19 cellular contexts compared by ENCODE assay signal in the genomic region with DNA sequence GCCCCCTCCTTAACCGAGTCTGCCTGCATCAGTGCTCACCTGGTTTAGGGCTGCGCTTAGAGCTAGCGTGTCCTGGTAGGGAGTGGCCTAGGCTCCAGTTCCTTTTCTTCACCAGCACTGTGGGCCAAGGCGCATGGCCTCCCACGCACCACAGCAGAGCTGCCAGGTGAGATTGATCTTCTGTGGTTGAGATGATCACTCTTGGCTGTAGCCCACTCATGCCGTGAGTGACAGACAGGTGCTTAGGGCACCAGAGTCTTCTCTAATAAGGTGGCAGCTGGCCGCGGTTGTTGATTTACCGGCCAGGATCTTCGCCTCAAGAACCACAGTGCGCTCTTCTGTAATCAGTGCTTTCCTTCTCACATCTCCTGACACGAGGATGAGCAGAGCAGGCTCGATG.
DNase-seq lines count a peak whose midpoint lies in the region; ATAC-seq, FAIRE-seq and TF ChIP-seq lines count a peak whose summit lies in the region.
"Had no signal": no experiment of that assay in that cellular context is flagged by ENCODE, and none has a peak within 500 bp of the region (broad histone marks: within the 10 kb centered on the region; RNA-seq: fewer than 3 reads in every experiment).

No MANE protein-coding gene starts in this region.

- H3K36me3 Mint-ChIP-seq in activated naive CD8-positive, alpha-beta T cell treated with anti-CD3 and anti-CD28 coated beads, Interleukin-2, amount 50 U/mL, for 24 hours (ENCODE audit: low read depth): no peaks in the 10 kb centered on the region
- H3K36me3 Mint-ChIP-seq: CD4-positive, alpha-beta memory T cell had no signal

- H3K18ac ChIP-seq in H1 (ENCODE audit: extremely low read depth, low read length): no peak overlapping the region; the same call in 1 of the 2 replicates

- no peak overlapping the region for H3K4me2 ChIP-seq in H1 (ENCODE audit: insufficient read depth in 1 of 2, low read depth in 2 of 2, low read length in 2 of 2)

- H2BK12ac ChIP-seq in H1 (ENCODE audit: low read depth, low read length): no peak overlapping the region

- H3K4me3 ChIP-seq in H1 (ENCODE audit: extremely low read depth in 1 of 4, insufficient read depth in 2 of 4, low read depth in 3 of 4, low read length in 4 of 4): no peak overlapping the region
- H3K4me3 ChIP-seq: MG63 had no signal

- POLR2A ChIA-PET in H1 (lab: Charles Lee; ENCODE audit: partially characterized antibody): no interaction called here

- peak overlapping the region; percentile 34 for H4K91ac ChIP-seq in H1 (replicated peaks; ENCODE audit: insufficient read length, low read length)

- no peaks in the 10 kb centered on the region for H3K9me3 ChIP-seq in H1 (ENCODE audit: insufficient read depth in 2 of 2, low read depth in 1 of 2, low read length in 1 of 2)
- H3K9me3 ChIP-seq: MG63 had no signal

- TF ChIP-seq CTCF in H1 (IDR thresholded peaks at IDR 0.05; ENCODE audit: control extremely low read depth in 1 of 3, insufficient read depth in 1 of 3, low read depth in 1 of 3, low read length in 3 of 3): no peak

- H3K79me1 ChIP-seq in H1 (ENCODE audit: low read depth, low read length): no peaks in the 10 kb centered on the region

- peak; percentile 55 for ATAC-seq in HG02798 (IDR thresholded peaks at IDR 0.05; ENCODE audit: poor library complexity, unreplicated experiment)
- no peak for ATAC-seq in activated naive CD8-positive, alpha-beta T cell treated with anti-CD3 and anti-CD28 coated beads, Interleukin-2, amount 50 U/mL, for 24 hours
- ATAC-seq: HCT116 had no signal

- DNase-seq in DMS153 (lab: John Stamatoyannopoulos, UW) (peak; percentile 35), DMS153 treated with DMSO at 0.1 percent for 48 hours (lab: John Stamatoyannopoulos, UW; ENCODE audit: unreplicated experiment) (no peak), NCI-H524 treated with DMSO at 0.1 percent for 48 hours (lab: John Stamatoyannopoulos, UW) (peak; percentile 48), H1 (ENCODE audit: low read depth in 1 of 2, low spot score in 2 of 2) (no peak)
- DNase-seq in activated effector memory CD4-positive, alpha-beta T cell treated with Interleukin-2 at 50 U/mL for 16 hours: no peak
- no peak for DNase-seq in activated T-cell treated with anti-CD3 and anti-CD28 coated beads, Interleukin-2, amount 50 U/mL, for 1 hour
- DNase-seq in activated naive CD8-positive, alpha-beta T cell treated with anti-CD3 and anti-CD28 coated beads, Interleukin-2, amount 50 U/mL, for 24 hours: no peak
- DNase-seq: CD4-positive, alpha-beta memory T cell; MG63; NCI-H1092; NCI-H187; NK-92 treated with Interleukin-12 subunit alpha and Interleukin-12 subunit beta, amount 100 ng/mL, for 24 hours; OCI-M1; RPMI8226 had no signal

- H3K27ac ChIP-seq in H1 (ENCODE audit: low read depth, low read length): no peak overlapping the region
- H3K27ac ChIP-seq: 22Rv1 had no signal

- H2BK5ac ChIP-seq in H1 (ENCODE audit: low read depth, low read length): no peak overlapping the region

- WGBS in H1 (ENCODE audit: extremely low coverage in 1 of 2, insufficient coverage in 1 of 2, insufficient read length in 1 of 2, insufficient replicate concordance in 2 of 2, low coverage in 1 of 2, low lambda C conversion rate in 2 of 2, missing lambda C conversion rate in 1 of 2), 2 experiments: 91% methylated on average over 13 of the region's 13 CpGs; no CpG with 5 or more reads in 1 of the 2 experiments

- H3K4me1 ChIP-seq in H1 (replicated peaks in 1 of 4; ENCODE audit: control insufficient read depth in 3 of 4, insufficient read depth in 4 of 4, low read length in 3 of 4): peaks cover 0 to 2% (median 0%) of the 10 kb centered on the region in 4 experiments; a peak in 2 of 7 replicates

- no peak overlapping the region for H2AFZ ChIP-seq in H1 (ENCODE audit: low read length)

- no peaks in the 10 kb centered on the region for H3K9me3 Mint-ChIP-seq in activated naive CD8-positive, alpha-beta T cell treated with anti-CD3 and anti-CD28 coated beads, Interleukin-2, amount 50 U/mL, for 24 hours
- H3K9me3 Mint-ChIP-seq: T-helper 1 cell treated with Interleukin-12 subunit alpha and Interleukin-12 subunit beta and Interleukin-4 antibody, amounts not matched to agents 30 μg/mL and 1 μg/mL, for 36 hours had no signal

- H3K27ac Mint-ChIP-seq in activated naive CD8-positive, alpha-beta T cell treated with anti-CD3 and anti-CD28 coated beads, Interleukin-2, amount 50 U/mL, for 24 hours: no peak overlapping the region
- H3K27ac Mint-ChIP-seq: B cell; T-helper 1 cell treated with Interleukin-12 subunit alpha and Interleukin-12 subunit beta and Interleukin-4 antibody, amounts not matched to agents 30 μg/mL and 1 μg/mL, for 36 hours had no signal

- H2BK15ac ChIP-seq in H1 (ENCODE audit: low read length): no peak overlapping the region

- no peaks in the 10 kb centered on the region for H3K27me3 Mint-ChIP-seq in activated naive CD8-positive, alpha-beta T cell treated with anti-CD3 and anti-CD28 coated beads, Interleukin-2, amount 50 U/mL, for 24 hours
- H3K27me3 Mint-ChIP-seq: B cell; CD4-positive, alpha-beta memory T cell had no signal

- no peak for FAIRE-seq in H1 (lab: Jason Lieb, UNC)

- no peak overlapping the region for H4K5ac ChIP-seq in H1 (ENCODE audit: insufficient read length, low read depth, low read length)

- H2BK120ac ChIP-seq in H1 (replicated peaks; ENCODE audit: low read depth, low read length): no peak overlapping the region

- 0 out of 8 replicates have a peak, but pooled peaks cover 0 to 2% (median 0%) of the 10 kb centered on the region in 4 experiments for H3K36me3 ChIP-seq in H1 (ENCODE audit: control insufficient read depth in 2 of 4, insufficient read depth in 4 of 4, low read length in 3 of 4)

- H2AK5ac ChIP-seq in H1 (ENCODE audit: low read depth, low read length): no peak overlapping the region

- no peaks in the 10 kb centered on the region for H3K79me2 ChIP-seq in H1 (ENCODE audit: control insufficient read depth in 1 of 2, insufficient read depth in 2 of 2, low read length in 2 of 2)

- peak overlapping the region; percentile 53; the same call in 1 of the 2 replicates for H4K8ac ChIP-seq in H1 (ENCODE audit: extremely low read depth, insufficient read depth, low read length)

- H3K4me1 Mint-ChIP-seq in activated naive CD8-positive, alpha-beta T cell treated with anti-CD3 and anti-CD28 coated beads, Interleukin-2, amount 50 U/mL, for 24 hours: no peaks in the 10 kb centered on the region
- H3K4me1 Mint-ChIP-seq: B cell; CD4-positive, alpha-beta memory T cell had no signal

- no peak overlapping the region for H3K14ac ChIP-seq in H1 (ENCODE audit: insufficient read length)

- no peak overlapping the region for H3K23ac ChIP-seq in H1 (ENCODE audit: insufficient read length)

- TF ChIP-seq EP300 in H1 (IDR thresholded peaks at IDR 0.05; ENCODE audit: borderline replicate concordance in 1 of 2, low read depth in 2 of 2, low read length in 2 of 2): no peak

- TF ChIP-seq POLR2A in H1 (IDR thresholded peaks at IDR 0.05; ENCODE audit: control extremely low read depth in 1 of 2, low read depth in 2 of 2, low read length in 2 of 2): no peak

- no peaks in the 10 kb centered on the region for H3K23me2 ChIP-seq in H1 (ENCODE audit: low read depth, low read length)

- H3K4ac ChIP-seq in H1 (replicated peaks; ENCODE audit: insufficient read length, low read depth, low read length): no peak overlapping the region

- H3K9ac ChIP-seq in H1 (replicated peaks in 1 of 4; ENCODE audit: extremely low read depth in 1 of 4, low read depth in 3 of 4, low read length in 3 of 4): no peak overlapping the region

- no peak overlapping the region for H3K4me3 Mint-ChIP-seq in activated naive CD8-positive, alpha-beta T cell treated with anti-CD3 and anti-CD28 coated beads, Interleukin-2, amount 50 U/mL, for 24 hours
- H3K4me3 Mint-ChIP-seq: B cell; CD4-positive, alpha-beta memory T cell; T-helper 1 cell treated with Interleukin-12 subunit alpha and Interleukin-12 subunit beta and Interleukin-4 antibody, amounts not matched to agents 30 μg/mL and 1 μg/mL, for 36 hours had no signal

- no peak overlapping the region for H2BK20ac ChIP-seq in H1 (ENCODE audit: low read length)

- H3K27me3 ChIP-seq in H1 (replicated peaks in 1 of 4; ENCODE audit: control insufficient read depth in 3 of 4, extremely low read depth in 1 of 4, insufficient read depth in 3 of 4, low read length in 3 of 4): no peaks in the 10 kb centered on the region
- H3K27me3 ChIP-seq: MG63 had no signal

- CTCF ChIA-PET in H1 (lab: Charles Lee; ENCODE audit: partially characterized antibody): interaction anchor here (0.5 to 0.9 kb wide), 3 partner anchors 176 to 221 kb away, joined by 3 read pairs; no protein-coding TSS in a partner anchor

- TF ChIP-seq RAD21 in H1 (IDR thresholded peaks at IDR 0.05 in 1 of 2, conservative IDR thresholded peaks at IDR 0.05 in 1 of 2; ENCODE audit: low read depth in 2 of 2, low read length in 2 of 2): no peak

- H3K56ac ChIP-seq in H1 (replicated peaks; ENCODE audit: insufficient read length, low read depth, low read length): no peak overlapping the region

- H4K20me1 ChIP-seq in H1 (replicated peaks in 1 of 2; ENCODE audit: control insufficient read depth in 1 of 2, insufficient read depth in 2 of 2, low read length in 2 of 2): no peaks in the 10 kb centered on the region

TF ChIP-seq in H1, 55 proteins besides CTCF, POLR2A, EP300 and RAD21 (continues in another document):
- TF ChIP-seq SAP30 (IDR thresholded peaks at IDR 0.05; ENCODE audit: insufficient read depth, insufficient replicate concordance, low read length) (no peak), RFX5 (IDR thresholded peaks at IDR 0.05; ENCODE audit: borderline replicate concordance, low read depth, low read length) (no peak), CREB1 (IDR thresholded peaks at IDR 0.05) (no peak), POLR2AphosphoS5 (IDR thresholded peaks at IDR 0.05; ENCODE audit: low read depth, low read length) (no peak), KDM1A (IDR thresholded peaks at IDR 0.05; ENCODE audit: borderline replicate concordance, low read length) (no peak), SP4 (IDR thresholded peaks at IDR 0.05; ENCODE audit: low read length) (no peak), CBX8 (IDR thresholded peaks at IDR 0.05; ENCODE audit: borderline replicate concordance, low read depth, low read length) (no peak), TCF12 (IDR thresholded peaks at IDR 0.05; ENCODE audit: low read depth, low read length) (no peak), EZH2 (IDR thresholded peaks at IDR 0.05; ENCODE audit: low read depth, low read length, severe bottlenecking) (no peak), SRF (IDR thresholded peaks at IDR 0.05; ENCODE audit: low read depth, low read length) (no peak), NANOG (IDR thresholded peaks at IDR 0.05; ENCODE audit: insufficient read depth, low read depth, low read length, poor library complexity, severe bottlenecking) (no peak), CHD2 (IDR thresholded peaks at IDR 0.05; ENCODE audit: low read length) (no peak)
- TF ChIP-seq, protein P1, sequence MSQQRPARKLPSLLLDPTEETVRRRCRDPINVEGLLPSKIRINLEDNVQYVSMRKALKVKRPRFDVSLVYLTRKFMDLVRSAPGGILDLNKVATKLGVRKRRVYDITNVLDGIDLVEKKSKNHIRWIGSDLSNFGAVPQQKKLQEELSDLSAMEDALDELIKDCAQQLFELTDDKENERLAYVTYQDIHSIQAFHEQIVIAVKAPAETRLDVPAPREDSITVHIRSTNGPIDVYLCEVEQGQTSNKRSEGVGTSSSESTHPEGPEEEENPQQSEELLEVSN (IDR thresholded peaks at IDR 0.05): no peak

Comparison
In these comparisons a context has a peak if more than half of its experiments do, and no peak if none do; other contexts are left out.
1. DNase-seq: peak in DMS153 (single experiment) and NCI-H524 treated with DMSO at 0.1 percent for 48 hours (single experiment); none in DMS153 treated with DMSO at 0.1 percent for 48 hours (single experiment), H1 (0 of 2), activated effector memory CD4-positive, alpha-beta T cell treated with Interleukin-2 at 50 U/mL for 16 hours (single experiment), activated T-cell treated with anti-CD3 and anti-CD28 coated beads, Interleukin-2, amount 50 U/mL, for 1 hour (single experiment) and activated naive CD8-positive, alpha-beta T cell treated with anti-CD3 and anti-CD28 coated beads, Interleukin-2, amount 50 U/mL, for 24 hours (single experiment).